ENCODE assay signal across 19 cellular contexts in genomic region chr6:44186691-44187025, GRCh38. TPM values are rescaled to one million over a fixed set of nuclear protein-coding genes. Genes with fewer than 3 reads are reported as not detected.
A peak's percentile ranks its signal among the peaks of the same experiment; 100 is the strongest.
DNase-seq lines count a peak whose midpoint lies in the region; ATAC-seq and TF ChIP-seq lines count a peak whose summit lies in the region.
"Had no signal": no experiment of that assay in that cellular context is flagged by ENCODE, and none has a peak within 500 bp of the region (broad histone marks: within the 10 kb centered on the region; RNA-seq: fewer than 3 reads in every experiment).

No MANE protein-coding gene starts in this region.

- ATAC-seq in heart left ventricle (peak in 3 of 4 donors; percentile 39 to 76 (median 66)), Right ventricle myocardium inferior (no peak), GM18858 (IDR thresholded peaks at IDR 0.05; ENCODE audit: unreplicated experiment) (no peak)

- H3K9me3 ChIP-seq in heart left ventricle, result no peaks in the 10 kb centered on the region
- H3K9me3 ChIP-seq in liver (ENCODE audit: control insufficient read depth in 4 of 4, low read length in 3 of 4), result no peaks in the 10 kb centered on the region
- H3K9me3 ChIP-seq in subcutaneous abdominal adipose tissue (ENCODE audit: control insufficient read depth in 5 of 5, low read length in 5 of 5), result no peaks in the 10 kb centered on the region
- H3K9me3 ChIP-seq: BE2C had no signal

- DNase-seq in heart left ventricle (no peak), Right ventricle myocardium inferior (ENCODE audit: missing footprints) (no peak), dermis microvascular lymphatic vessel endothelial cell (ENCODE audit: low read depth in 2 of 2) (peak; percentile 35 to 73), KG1 (lab: John Stamatoyannopoulos, UW) (no peak), NCI-H187 treated with DMSO at 0.1 percent for 48 hours (lab: John Stamatoyannopoulos, UW) (no peak)
- DNase-seq: BE2C; Calu3; CD4-positive, alpha-beta T cell; DMS53; NCI-H2029; NCI-H2171 treated with DMSO at 0.1 percent for 48 hours; NCI-H510A; NCI-H774; SHP77 treated with DMSO at 0.1 percent for 48 hours had no signal

- WGBS in heart left ventricle, 4 donors, result 69 to 76% (median 72%) methylated on average over 5 of the region's 5 CpGs
- WGBS in liver, result 86% methylated on average over 5 of the region's 5 CpGs

- intact Hi-C loops in heart left ventricle (cut with DNase I) (no loop called here), Right ventricle myocardium inferior (cut with DNase I) (no loop called here)

- no peak for TF ChIP-seq CTCF in heart left ventricle (IDR thresholded peaks at IDR 0.05)
- no peak for TF ChIP-seq CTCF in liver (IDR thresholded peaks at IDR 0.05; ENCODE audit: low read depth, low read length, missing input control)

- TF ChIP-seq RAD21 in liver (IDR thresholded peaks at IDR 0.05), result no peak

- peaks cover 0 to 13% (median 5%) of the 10 kb centered on the region in 12 donors for H3K4me1 ChIP-seq in heart left ventricle
- H3K4me1 ChIP-seq in liver (ENCODE audit: control insufficient read depth in 4 of 4, insufficient read depth in 4 of 4, low read length in 3 of 4), result no peaks in the 10 kb centered on the region
- peaks cover 0 to 15% (median 0%) of the 10 kb centered on the region in 5 donors for H3K4me1 ChIP-seq in subcutaneous abdominal adipose tissue (ENCODE audit: control insufficient read depth in 5 of 5, insufficient read depth in 5 of 5, low read length in 5 of 5)
- H3K4me1 ChIP-seq: BE2C had no signal

- H3K36me3 ChIP-seq in heart left ventricle (no peaks in the 10 kb centered on the region), liver (ENCODE audit: control insufficient read depth in 4 of 4, insufficient read depth in 3 of 4, low read depth in 1 of 4, low read length in 3 of 4) (no peaks in the 10 kb centered on the region), subcutaneous abdominal adipose tissue (ENCODE audit: control insufficient read depth in 5 of 5, insufficient read depth in 5 of 5, low read length in 5 of 5) (no peaks in the 10 kb centered on the region)
- H3K36me3 ChIP-seq: BE2C had no signal

- H3K4me3 ChIP-seq in heart left ventricle (no peak overlapping the region), liver (ENCODE audit: low read depth in 1 of 3, low read length in 3 of 3) (no peak overlapping the region), subcutaneous abdominal adipose tissue (ENCODE audit: low read depth in 1 of 5, low read length in 5 of 5) (no peak overlapping the region)

- TF ChIP-seq POLR2A in heart left ventricle (IDR thresholded peaks at IDR 0.05), result no peak

- H3K27me3 ChIP-seq in heart left ventricle, result no peaks in the 10 kb centered on the region
- H3K27me3 ChIP-seq in liver (ENCODE audit: control insufficient read depth in 4 of 4, insufficient read depth in 4 of 4, low read length in 3 of 4), result no peaks in the 10 kb centered on the region
- no peaks in the 10 kb centered on the region for H3K27me3 ChIP-seq in subcutaneous abdominal adipose tissue (ENCODE audit: control insufficient read depth in 5 of 5, insufficient read depth in 4 of 5, low read length in 5 of 5)
- H3K27me3 ChIP-seq: BE2C had no signal

- H3K9ac ChIP-seq in liver (ENCODE audit: low read depth in 1 of 2, low read length in 2 of 2) (no peak overlapping the region), subcutaneous abdominal adipose tissue (ENCODE audit: low read length in 5 of 5) (no peak overlapping the region)

- H3K27ac ChIP-seq in heart left ventricle (peak overlapping the region in 9 of 12 donors; percentile 10 to 57 (median 39)), liver (ENCODE audit: low read depth in 1 of 2, low read length in 2 of 2) (no peak overlapping the region), subcutaneous abdominal adipose tissue (ENCODE audit: low read depth, low read length) (peak overlapping the region; percentile 54)
- H3K27ac ChIP-seq: 22Rv1 had no signal

TF ChIP-seq in liver, 16 proteins besides CTCF, POLR2A, EP300 and RAD21:
- TF ChIP-seq NR2F2 (IDR thresholded peaks at IDR 0.05), result peak; percentile 23
- no peak for TF ChIP-seq HNF4G (IDR thresholded peaks at IDR 0.05)

RNA-seq across cellular contexts. Expression of gene CAPN11, which starts 28.0 kb away (rescaled TPM):
- total RNA-seq in heart left ventricle (1 to 10 TPM in 2 of 9 donors, under 1 TPM in 4, not detected in 3; 0.23 to 1.8 (median 0.44) TPM), Right ventricle myocardium inferior (0.27 TPM), dermis microvascular lymphatic vessel endothelial cell (0.76 and 1.9 TPM in 2 replicates), liver (under 1 TPM; 0.08 to 0.19 TPM)
- polyA plus RNA-seq in heart left ventricle (under 1 TPM; 0.08 to 0.35 TPM), liver (under 1 TPM in 1 of 2 donors, not detected in 1; 0.09 TPM)
- total RNA-seq: Calu3 had no signal

RNA-seq across cellular contexts. Expression of gene MYMX, which starts 30.1 kb away (rescaled TPM):
- total RNA-seq in heart left ventricle (under 1 TPM in 6 of 9 donors, not detected in 3; 0.31 to 0.96 (median 0.68) TPM), Right ventricle myocardium inferior (not detected), dermis microvascular lymphatic vessel endothelial cell (0.13 TPM in 1 of 2 replicates, not detected in the other), liver (not detected)
- polyA plus RNA-seq in heart left ventricle (under 1 TPM in 1 of 2 donors, not detected in 1; 0.42 TPM), liver (under 1 TPM in 1 of 2 donors, not detected in 1; 0.14 TPM)
- total RNA-seq: Calu3; CD4-positive, alpha-beta T cell had no signal
- polyA plus RNA-seq: AG04450 had no signal

RNA-seq across cellular contexts. Expression of gene SLC29A1, which starts 36.7 kb away (rescaled TPM):
- total RNA-seq in heart left ventricle (100 to 1,000 TPM in 8 of 9 donors, 10 to 100 TPM in 1; 94.9 to 319 (median 136) TPM), Right ventricle myocardium inferior (170 TPM), dermis microvascular lymphatic vessel endothelial cell (27.3 and 37.0 TPM in 2 replicates), liver (10 to 100 TPM; 15.8 to 67.2 TPM)
- polyA plus RNA-seq in heart left ventricle (10 to 100 TPM; 48.0 to 77.5 TPM), liver (10 to 100 TPM; 15.1 to 17.5 TPM)

RNA-seq across cellular contexts. Expression of gene TMEM63B, which starts 59.3 kb away (rescaled TPM):
- total RNA-seq in heart left ventricle (10 to 100 TPM; 36.2 to 52.9 (median 43.0) TPM), Right ventricle myocardium inferior (44.5 TPM), dermis microvascular lymphatic vessel endothelial cell (10.5 and 21.7 TPM in 2 replicates), liver (10 to 100 TPM; 53.8 to 64.9 TPM)
- polyA plus RNA-seq in heart left ventricle (10 to 100 TPM; 26.2 to 37.0 TPM), liver (10 to 100 TPM in 1 of 2 donors, 1 to 10 TPM in 1; 9.6 to 21.4 TPM)

RNA-seq across cellular contexts. Expression of gene MRPL14, which starts 59.4 kb away (rescaled TPM):
- total RNA-seq in heart left ventricle (10 to 100 TPM; 35.3 to 60.2 (median 44.1) TPM), Right ventricle myocardium inferior (41.7 TPM), dermis microvascular lymphatic vessel endothelial cell (52.6 and 57.9 TPM in 2 replicates), liver (10 to 100 TPM; 34.6 to 36.9 TPM)
- polyA plus RNA-seq in heart left ventricle (10 to 100 TPM; 40.5 to 72.9 TPM), liver (100 to 1,000 TPM in 1 of 2 donors, 10 to 100 TPM in 1; 44.9 to 118 TPM)

Comparison
In these comparisons a context has a peak if more than half of its experiments do, and no peak if none do; other contexts are left out.
1. ATAC-seq: peak in heart left ventricle (3 of 4); none in Right ventricle myocardium inferior (single experiment) and GM18858 (single experiment).
2. DNase-seq: peak in dermis microvascular lymphatic vessel endothelial cell (2 of 2); none in heart left ventricle (0 of 5), Right ventricle myocardium inferior (single experiment), KG1 (single experiment) and NCI-H187 treated with DMSO at 0.1 percent for 48 hours (single experiment).
3. H3K27ac ChIP-seq: peak in heart left ventricle (9 of 12) and subcutaneous abdominal adipose tissue (single experiment); none in liver (0 of 2).